ENCODE assay signal across 1 cellular context in the genomic region with DNA sequence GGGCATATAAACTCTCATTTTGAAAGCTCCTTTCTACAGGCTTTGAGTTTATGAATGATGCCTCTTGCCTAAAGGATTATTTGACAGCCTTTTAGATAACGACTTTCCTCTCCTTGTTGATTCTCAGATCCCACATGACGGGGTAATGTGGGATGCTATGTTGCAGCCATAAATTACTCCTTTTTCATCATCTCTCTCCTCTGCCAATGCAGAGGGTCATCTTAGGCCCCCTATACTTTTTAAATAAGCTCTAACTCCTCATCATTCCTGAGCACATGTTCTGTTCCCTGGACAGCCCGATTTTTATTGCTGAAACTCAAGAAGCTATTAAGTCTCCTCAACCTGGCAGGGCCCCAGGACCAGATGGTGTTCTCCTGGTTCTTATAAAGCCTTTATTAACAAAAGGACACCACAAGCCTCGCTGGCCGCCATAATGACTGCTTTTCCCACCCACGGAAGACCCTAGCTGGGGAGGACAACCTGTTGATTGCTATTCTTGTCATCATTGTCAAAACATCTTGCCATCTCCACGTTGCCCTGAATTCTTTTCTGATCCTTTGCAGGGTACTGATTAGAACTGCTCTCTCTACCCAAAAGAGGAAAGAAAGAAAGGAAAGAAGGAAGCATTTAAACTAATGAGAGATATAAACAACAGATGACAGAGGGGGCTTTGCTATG.
TF ChIP-seq lines count a peak whose summit lies in the region.

No MANE protein-coding gene starts in this region.

TF ChIP-seq in HEK293, 187 proteins besides CTCF, POLR2A, EP300 and RAD21 (continued from another document):
- TF ChIP-seq KLF1 (tag by site-specific recombination; IDR thresholded peaks at IDR 0.05): no peak
- TF ChIP-seq ZNF529 (tag by site-specific recombination; IDR thresholded peaks at IDR 0.05; ENCODE audit: insufficient replicate concordance): no peak
- TF ChIP-seq ZFP3 (tag by site-specific recombination; IDR thresholded peaks at IDR 0.05; ENCODE audit: low read depth): no peak
- TF ChIP-seq ZNF530 (tag by site-specific recombination; IDR thresholded peaks at IDR 0.05; ENCODE audit: low read depth): no peak
- TF ChIP-seq ZNF785 (tag by site-specific recombination; IDR thresholded peaks at IDR 0.05): no peak
- TF ChIP-seq ZNF843 (tag by site-specific recombination; IDR thresholded peaks at IDR 0.05): peak; percentile 89
- TF ChIP-seq ZNF394 (tag by site-specific recombination; IDR thresholded peaks at IDR 0.05; ENCODE audit: borderline replicate concordance): no peak
- TF ChIP-seq, protein P1, sequence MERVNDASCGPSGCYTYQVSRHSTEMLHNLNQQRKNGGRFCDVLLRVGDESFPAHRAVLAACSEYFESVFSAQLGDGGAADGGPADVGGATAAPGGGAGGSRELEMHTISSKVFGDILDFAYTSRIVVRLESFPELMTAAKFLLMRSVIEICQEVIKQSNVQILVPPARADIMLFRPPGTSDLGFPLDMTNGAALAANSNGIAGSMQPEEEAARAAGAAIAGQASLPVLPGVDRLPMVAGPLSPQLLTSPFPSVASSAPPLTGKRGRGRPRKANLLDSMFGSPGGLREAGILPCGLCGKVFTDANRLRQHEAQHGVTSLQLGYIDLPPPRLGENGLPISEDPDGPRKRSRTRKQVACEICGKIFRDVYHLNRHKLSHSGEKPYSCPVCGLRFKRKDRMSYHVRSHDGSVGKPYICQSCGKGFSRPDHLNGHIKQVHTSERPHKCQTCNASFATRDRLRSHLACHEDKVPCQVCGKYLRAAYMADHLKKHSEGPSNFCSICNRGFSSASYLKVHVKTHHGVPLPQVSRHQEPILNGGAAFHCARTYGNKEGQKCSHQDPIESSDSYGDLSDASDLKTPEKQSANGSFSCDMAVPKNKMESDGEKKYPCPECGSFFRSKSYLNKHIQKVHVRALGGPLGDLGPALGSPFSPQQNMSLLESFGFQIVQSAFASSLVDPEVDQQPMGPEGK (tag by site-specific recombination; IDR thresholded peaks at IDR 0.05): no peak
TF ChIP-seq in HEK293: peak in this region for 22.
